In genomic region chr7:103576616-103577015, GRCh38 we compare ENCODE assay signal across 18 cellular contexts.
DNase-seq lines count a peak whose midpoint lies in the region; ATAC-seq and TF ChIP-seq lines count a peak whose summit lies in the region.
"Had no signal": no experiment of that assay in that cellular context is flagged by ENCODE, and none has a peak within 500 bp of the region (broad histone marks: within the 10 kb centered on the region; RNA-seq: fewer than 3 reads in every experiment).

No MANE protein-coding gene starts in this region.

- H3K4me3 ChIP-seq in heart right ventricle (no peak overlapping the region), OCI-LY7 (ENCODE audit: low read depth, low read length, poor library complexity, severe bottlenecking) (no peak overlapping the region)
- H3K4me3 ChIP-seq: BLaER1, GM23248, HAP-1 had no signal

- H3K9me3 Mint-ChIP-seq in T-cell: no peaks in the 10 kb centered on the region
- H3K9me3 Mint-ChIP-seq: CD14-positive monocyte; CD4-positive, alpha-beta memory T cell had no signal

- peaks cover 18 to 27% of the 10 kb centered on the region in 2 donors for H3K27me3 Mint-ChIP-seq in T-cell

- no TSS peak for BruUV-seq in OCI-LY7 (replicated peaks; lab: Mats Ljungman, UMichigan)

- H3K36me3 Mint-ChIP-seq in T-cell: no peaks in the 10 kb centered on the region
- H3K36me3 Mint-ChIP-seq: CD14-positive monocyte; CD4-positive, alpha-beta memory T cell had no signal

- H3K9me3 ChIP-seq in heart right ventricle (no peaks in the 10 kb centered on the region), OCI-LY7 (ENCODE audit: low read length) (no peaks in the 10 kb centered on the region)
- H3K9me3 ChIP-seq: BLaER1, HAP-1 had no signal

- H3K9me2 ChIP-seq in OCI-LY7 (ENCODE audit: insufficient read depth, low read length): no peaks in the 10 kb centered on the region

- H3K4me1 ChIP-seq in heart right ventricle (no peaks in the 10 kb centered on the region), OCI-LY7 (ENCODE audit: insufficient read depth, low read length, poor library complexity, severe bottlenecking) (no peaks in the 10 kb centered on the region)
- H3K4me1 ChIP-seq: BLaER1 had no signal

- H3K36me3 ChIP-seq in heart right ventricle: no peaks in the 10 kb centered on the region
- no peaks in the 10 kb centered on the region for H3K36me3 ChIP-seq in OCI-LY7 (ENCODE audit: insufficient read depth, low read length)
- H3K36me3 ChIP-seq: BLaER1, HAP-1 had no signal

- ATAC-seq in left ventricle myocardium superior (peak; percentile 27), heart right ventricle (no peak), HG03378 (IDR thresholded peaks at IDR 0.05; ENCODE audit: unreplicated experiment) (no peak), T-cell (replicated peaks in 1 of 4) (no peak)

- DNase-seq in left ventricle myocardium superior: no peak
- DNase-seq in heart right ventricle: no peak
- peak; percentile 45 for DNase-seq in cerebellum (ENCODE audit: low spot score)
- peak; percentile 8 for DNase-seq in globus pallidus (ENCODE audit: low spot score)
- no peak for DNase-seq in T-cell
- no peak for DNase-seq in OCI-LY7 (ENCODE audit: low spot score)
- DNase-seq: 8988T; CD4-positive, alpha-beta memory T cell; DMS 273 treated with DMSO at 0.1 percent for 48 hours; DMS53; DND-41; EL; GM23248; IMR-90 had no signal

- no peak overlapping the region for H2AFZ ChIP-seq in OCI-LY7 (ENCODE audit: low read length)
- H2AFZ ChIP-seq: GM23248 had no signal

- no peak overlapping the region for H3K27ac ChIP-seq in heart right ventricle
- no peak overlapping the region for H3K27ac ChIP-seq in OCI-LY7 (ENCODE audit: low read depth, low read length, poor library complexity, severe bottlenecking)
- H3K27ac ChIP-seq: BLaER1, GM23248 had no signal

- POLR2A ChIA-PET in T-cell (lab: Charles Lee) (interaction anchor here in 1 of 2 donors (0.6 kb wide), 1 partner anchor 10 kb away, joined by 4 read pairs; no protein-coding TSS in a partner anchor), OCI-LY7 (lab: Charles Lee) (no interaction called here)

- no peak overlapping the region for H3K4me2 ChIP-seq in OCI-LY7 (ENCODE audit: low read length)
- H3K4me2 ChIP-seq: BLaER1 had no signal

- no peaks in the 10 kb centered on the region for H3K4me1 Mint-ChIP-seq in T-cell
- H3K4me1 Mint-ChIP-seq: CD14-positive monocyte; CD4-positive, alpha-beta memory T cell had no signal

- H3K27ac Mint-ChIP-seq in T-cell: no peak overlapping the region
- H3K27ac Mint-ChIP-seq: CD4-positive, alpha-beta memory T cell had no signal

- intact Hi-C loops in left ventricle myocardium superior (cut with micrococcal nuclease) (loop anchor here (10.0 kb wide), 1 partner anchor 578 kb away; no protein-coding TSS in a partner anchor), heart right ventricle (cut with DNase I) (loop anchor here in 3 of 10 donors (10.0 kb wide), 2 partner anchors 578 to 588 kb away; no protein-coding TSS in a partner anchor), OCI-LY7 (cut with micrococcal nuclease; ENCODE audit: unreplicated experiment) (loop anchor here (10.0 kb wide), 2 partner anchors 658 to 1338 kb away; no protein-coding TSS in a partner anchor)

- H3K79me2 ChIP-seq in OCI-LY7 (ENCODE audit: insufficient read depth, low read depth, low read length): no peaks in the 10 kb centered on the region

- peaks cover 0 to 6% (median 0%) of the 10 kb centered on the region in 7 donors for H3K27me3 ChIP-seq in heart right ventricle
- H3K27me3 ChIP-seq: BLaER1 had no signal

- WGBS in heart right ventricle, 2 donors: 58% methylated on average over 4 of the region's 4 CpGs

- H3K4me3 Mint-ChIP-seq in T-cell: no peak overlapping the region
- H3K4me3 Mint-ChIP-seq: CD14-positive monocyte; CD4-positive, alpha-beta memory T cell had no signal

- no peak for TF ChIP-seq CTCF in heart right ventricle (IDR thresholded peaks at IDR 0.05)
- TF ChIP-seq CTCF in OCI-LY7 (conservative IDR thresholded peaks at IDR 0.05; ENCODE audit: low read length): no peak

- CTCF ChIA-PET in T-cell (lab: Charles Lee) (no interaction called here), OCI-LY7 (lab: Charles Lee; ENCODE audit: unreplicated experiment) (no interaction called here)

- H4K20me1 ChIP-seq in OCI-LY7 (ENCODE audit: insufficient read depth, low read length): no peaks in the 10 kb centered on the region
- H4K20me1 ChIP-seq: BLaER1 had no signal

Comparison
In these comparisons a context has a peak if more than half of its experiments do, and no peak if none do; other contexts are left out.
1. DNase-seq: peak in cerebellum (single experiment) and globus pallidus (single experiment); none in left ventricle myocardium superior (single experiment), heart right ventricle (0 of 2), T-cell (0 of 34) and OCI-LY7 (single experiment).